Comparison of ENCODE assay signal across 1 cellular context in the genomic region with DNA sequence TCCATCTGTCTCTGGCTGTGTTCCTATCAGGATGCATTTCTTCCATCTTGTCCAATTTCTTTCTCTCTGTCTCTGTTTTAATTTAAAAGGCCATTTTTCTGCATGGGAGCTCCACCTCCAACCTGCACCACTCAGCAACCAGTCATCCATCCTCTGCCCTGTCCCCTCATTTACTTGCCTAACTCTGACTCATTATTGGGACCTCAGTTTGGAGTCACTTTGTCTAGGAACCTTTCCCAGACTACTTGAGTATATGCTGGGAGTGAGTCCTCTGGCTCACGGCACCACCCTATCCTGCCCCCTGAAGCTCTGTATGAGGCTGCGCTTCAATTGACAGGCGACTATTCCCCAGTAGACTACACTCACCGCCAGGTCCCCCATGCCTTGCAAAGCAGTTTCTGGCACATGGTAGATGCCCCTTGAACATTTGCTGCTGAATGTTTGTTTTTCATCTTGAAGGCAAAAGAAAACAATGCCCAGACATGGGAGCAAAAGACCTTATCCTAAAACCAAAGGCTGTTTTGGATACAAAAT.
TF ChIP-seq lines count a peak whose summit lies in the region.

No MANE protein-coding gene starts in this region.

TF ChIP-seq in IMR-90, 13 proteins besides CTCF, POLR2A, EP300 and RAD21:
- TF ChIP-seq MXI1 (IDR thresholded peaks at IDR 0.05; ENCODE audit: borderline replicate concordance, low read depth, low read length), result no peak
- TF ChIP-seq MAFK (IDR thresholded peaks at IDR 0.05; ENCODE audit: low read depth, low read length), result no peak
- no peak for TF ChIP-seq RCOR1 (IDR thresholded peaks at IDR 0.05; ENCODE audit: insufficient replicate concordance, low read length)
- TF ChIP-seq CEBPB (IDR thresholded peaks at IDR 0.05; ENCODE audit: low read depth, low read length), result 0 out of 2 replicates have a peak, but pooled peaks have one; percentile 33
- TF ChIP-seq, protein P1, sequence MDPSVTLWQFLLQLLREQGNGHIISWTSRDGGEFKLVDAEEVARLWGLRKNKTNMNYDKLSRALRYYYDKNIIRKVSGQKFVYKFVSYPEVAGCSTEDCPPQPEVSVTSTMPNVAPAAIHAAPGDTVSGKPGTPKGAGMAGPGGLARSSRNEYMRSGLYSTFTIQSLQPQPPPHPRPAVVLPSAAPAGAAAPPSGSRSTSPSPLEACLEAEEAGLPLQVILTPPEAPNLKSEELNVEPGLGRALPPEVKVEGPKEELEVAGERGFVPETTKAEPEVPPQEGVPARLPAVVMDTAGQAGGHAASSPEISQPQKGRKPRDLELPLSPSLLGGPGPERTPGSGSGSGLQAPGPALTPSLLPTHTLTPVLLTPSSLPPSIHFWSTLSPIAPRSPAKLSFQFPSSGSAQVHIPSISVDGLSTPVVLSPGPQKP (IDR thresholded peaks at IDR 0.05; ENCODE audit: borderline replicate concordance, low read depth, low read length), result no peak
- TF ChIP-seq SMC3 (IDR thresholded peaks at IDR 0.05; ENCODE audit: low read depth, low read length), result peak; percentile 7; the same call in 1 of the 2 replicates
